In genomic region chr3:34856577-34856976, GRCh38 we compare ENCODE assay signal across 22 cellular contexts.
DNase-seq lines count a peak whose midpoint lies in the region; ATAC-seq and TF ChIP-seq lines count a peak whose summit lies in the region.
"Had no signal": no experiment of that assay in that cellular context is flagged by ENCODE, and none has a peak within 500 bp of the region (broad histone marks: within the 10 kb centered on the region; RNA-seq: fewer than 3 reads in every experiment).

No MANE protein-coding gene starts in this region.

- peaks cover 20% of the 10 kb centered on the region for H3K4me1 ChIP-seq in A673 (ENCODE audit: insufficient read depth, low read length, poor library complexity, severe bottlenecking)
- peaks cover 5% of the 10 kb centered on the region for H3K4me1 ChIP-seq in mesendoderm (ENCODE audit: control insufficient read depth, low read depth, low read length)
- H3K4me1 ChIP-seq: gastrocnemius medialis had no signal

- intact Hi-C loops in A673 (cut with micrococcal nuclease; ENCODE audit: unreplicated experiment), result no loop called here

- H3K27ac ChIP-seq in A673 (ENCODE audit: low read depth, low read length, poor library complexity, severe bottlenecking) (peak overlapping the region; percentile 61), WERI-Rb-1 (peak overlapping the region; percentile 62), mesendoderm (ENCODE audit: low read depth, low read length) (peak overlapping the region; percentile 47)
- H3K27ac ChIP-seq: gastrocnemius medialis had no signal

- H3K36me3 ChIP-seq in A673 (ENCODE audit: insufficient read depth, low read length, poor library complexity, severe bottlenecking) (no peaks in the 10 kb centered on the region), WERI-Rb-1 (no peaks in the 10 kb centered on the region), mesendoderm (ENCODE audit: control insufficient read depth, insufficient read depth, low read length) (no peaks in the 10 kb centered on the region)
- H3K36me3 ChIP-seq: gastrocnemius medialis had no signal

- no peak overlapping the region for H4K8ac ChIP-seq in mesendoderm (ENCODE audit: low read depth, low read length)

- H3K4ac ChIP-seq in mesendoderm (ENCODE audit: low read depth, low read length), result no peak overlapping the region

- H3K23ac ChIP-seq in mesendoderm (ENCODE audit: low read length), result no peak overlapping the region

- no peak overlapping the region for H2BK120ac ChIP-seq in mesendoderm (ENCODE audit: low read depth, low read length)

- H3K4me3 ChIP-seq in A673 (ENCODE audit: low read depth, low read length, poor library complexity, severe bottlenecking), result no peak overlapping the region
- no peak overlapping the region for H3K4me3 ChIP-seq in WERI-Rb-1 (ENCODE audit: low read depth, low read length)
- no peak overlapping the region for H3K4me3 ChIP-seq in mesendoderm (ENCODE audit: low read length)
- H3K4me3 ChIP-seq: gastrocnemius medialis, mucosa of descending colon had no signal

- no peak overlapping the region for H2BK5ac ChIP-seq in mesendoderm (ENCODE audit: low read length)

- BruUV-seq in A673 (replicated peaks; lab: Mats Ljungman, UMichigan), result no TSS peak

- H3K79me2 ChIP-seq in mesendoderm (ENCODE audit: control insufficient read depth, insufficient read depth, low read length), result no peaks in the 10 kb centered on the region

- no peak overlapping the region for H2AK5ac ChIP-seq in mesendoderm (ENCODE audit: low read length)

- TF ChIP-seq CTCF in A673 (conservative IDR thresholded peaks at IDR 0.05; ENCODE audit: low read depth, low read length) (no peak), WERI-Rb-1 (IDR thresholded peaks at IDR 0.05; ENCODE audit: low read depth, low read length) (no peak)

- no peaks in the 10 kb centered on the region for H3K9me3 ChIP-seq in A673 (ENCODE audit: low read depth, low read length, poor library complexity, severe bottlenecking)
- H3K9me3 ChIP-seq in WERI-Rb-1 (ENCODE audit: severe bottlenecking), result no peaks in the 10 kb centered on the region
- H3K9me3 ChIP-seq: gastrocnemius medialis, mucosa of descending colon had no signal

- no peak overlapping the region for H2BK15ac ChIP-seq in mesendoderm (replicated peaks; ENCODE audit: low read depth)

- DNase-seq in A673 (ENCODE audit: low spot score) (peak; percentile 40), WERI-Rb-1 (no peak), mesendoderm (peak; percentile 63), HPDE6-E6E7 (ENCODE audit: extremely low spot score) (no peak), LoVo (ENCODE audit: low spot score) (no peak)
- DNase-seq: ACHN; activated CD4-positive, alpha-beta T cell treated with anti-CD3 and anti-CD28 coated beads for 1 hour; activated naive CD8-positive, alpha-beta T cell treated with anti-CD3 and anti-CD28 coated beads, Interleukin-2, amount 50 U/mL, for 24 hours; caudate nucleus; gastrocnemius medialis; left colon; mucosa of descending colon; MV-4-11; NCI-H524; OCI-M1; stimulated activated naive B cell treated with anti-CD40 and anti-IgM and Interleukin-4, amounts not matched to agents 10 μg/mL and 1 μg/mL and 100 μg/mL, for 72 hours had no signal

- H3K18ac ChIP-seq in mesendoderm (ENCODE audit: low read length), result peak overlapping the region; percentile 68

- WGBS in mesendoderm (ENCODE audit: extremely low coverage, insufficient coverage, low lambda C conversion rate), result no CpG with 5 or more reads among the region's 4 CpGs

- peak overlapping the region; percentile 66 for H3K56ac ChIP-seq in mesendoderm (ENCODE audit: low read length)

- H3K9ac ChIP-seq in mesendoderm (ENCODE audit: low read length), result no peak overlapping the region

- ATAC-seq in HG02759 (IDR thresholded peaks at IDR 0.05; ENCODE audit: unreplicated experiment), result peak; percentile 46
- ATAC-seq in HG02870 (IDR thresholded peaks at IDR 0.05; ENCODE audit: unreplicated experiment), result no peak
- ATAC-seq in GM21423 (IDR thresholded peaks at IDR 0.05; ENCODE audit: unreplicated experiment), result no peak
- ATAC-seq: activated naive CD8-positive, alpha-beta T cell treated with anti-CD3 and anti-CD28 coated beads, Interleukin-2, amount 50 U/mL, for 24 hours; esophagus mucosa; gastrocnemius medialis; HCT116; left colon; mucosa of descending colon; sciatic nerve; stimulated activated naive B cell treated with anti-CD40 and anti-IgM and Interleukin-4, amounts not matched to agents 10 μg/mL and 1 μg/mL and 100 μg/mL, for 72 hours had no signal

- CTCF ChIA-PET in A673 (lab: Charles Lee), result no interaction called here

- H3K4me2 ChIP-seq in mesendoderm (ENCODE audit: low read length), result no peak overlapping the region

- H4K5ac ChIP-seq in mesendoderm (ENCODE audit: low read length), result peak overlapping the region; percentile 61

- POLR2A ChIA-PET in A673 (lab: Charles Lee; ENCODE audit: low non-redundant PET), result no interaction called here

- no peaks in the 10 kb centered on the region for H3K79me1 ChIP-seq in mesendoderm (ENCODE audit: low read length)

- H3K27me3 ChIP-seq in A673 (replicated peaks; ENCODE audit: insufficient read depth, low read depth, low read length, poor library complexity) (no peaks in the 10 kb centered on the region), WERI-Rb-1 (ENCODE audit: insufficient read depth, low read depth, severe bottlenecking) (no peaks in the 10 kb centered on the region), mesendoderm (ENCODE audit: insufficient read depth, low read length, poor library complexity) (no peaks in the 10 kb centered on the region)
- H3K27me3 ChIP-seq: gastrocnemius medialis had no signal

Comparison
In these comparisons a context has a peak if more than half of its experiments do, and no peak if none do; other contexts are left out.
1. DNase-seq: peak in A673 (single experiment) and mesendoderm (single experiment); none in WERI-Rb-1 (single experiment), HPDE6-E6E7 (single experiment) and LoVo (single experiment).
2. Peak in every context shown above with its lines, with median percentiles within 50 percentile points of each other: H3K27ac ChIP-seq.